8 cellular contexts compared by ENCODE assay signal in the genomic region with DNA sequence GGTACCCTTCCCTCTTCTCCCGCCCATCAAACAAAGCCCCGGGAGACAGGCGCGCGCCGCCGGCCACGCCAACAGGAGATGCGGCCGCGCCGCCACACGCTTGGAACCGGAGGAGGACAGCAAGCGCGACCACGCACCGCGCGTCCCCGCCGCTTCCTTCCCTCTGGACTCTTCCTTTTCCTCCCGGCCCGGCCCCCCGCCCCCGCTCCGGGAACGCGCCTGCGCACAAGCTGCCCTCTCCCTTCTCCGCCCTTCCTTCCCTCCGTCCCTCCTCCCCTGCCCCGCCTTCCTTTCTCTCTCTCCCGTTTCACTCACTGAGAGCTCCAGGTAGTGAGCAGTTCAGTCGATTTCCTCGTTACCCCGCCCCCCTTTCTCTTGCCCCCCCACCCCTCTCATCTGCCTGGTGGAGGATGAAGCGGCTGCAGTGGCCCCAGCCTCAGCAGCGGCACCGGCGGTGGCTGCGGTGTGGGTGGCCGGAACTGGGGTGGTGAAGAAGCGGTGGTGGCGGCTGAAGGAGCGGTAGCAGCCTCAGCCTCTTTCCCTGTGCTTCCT. TPM values are rescaled to one million over a fixed set of nuclear protein-coding genes. Genes with fewer than 3 reads are reported as not detected.
DNase-seq lines count a peak whose midpoint lies in the region; ATAC-seq and TF ChIP-seq lines count a peak whose summit lies in the region.

Gene RASA1, plus strand, starts transcription at position 310 of the 552 bp plus-strand sequence. CDS start 569 bp downstream, outside the sequence.

- WGBS in liver: under 1% methylated on average over 46 of the region's 46 CpGs

- no peak for TF ChIP-seq CTCF in CD4-positive, alpha-beta T cell (IDR thresholded peaks at IDR 0.05)
- no peak for TF ChIP-seq CTCF in liver (IDR thresholded peaks at IDR 0.05; ENCODE audit: low read depth, low read length, missing input control)

- no peaks in the 10 kb centered on the region for H3K36me3 ChIP-seq in liver (ENCODE audit: control insufficient read depth in 4 of 4, insufficient read depth in 3 of 4, low read depth in 1 of 4, low read length in 3 of 4)

- DNase-seq in CD4-positive, alpha-beta T cell: peak; percentile 43 to 75 (median 68)
- DNase-seq in NCI-H82 (lab: John Stamatoyannopoulos, UW): peak; percentile 97
- peak; percentile 94 to 95 for DNase-seq in activated CD4-positive, alpha-beta T cell treated with anti-CD3 and anti-CD28 coated beads, Interleukin-2, amount 50 U/mL, for 48 hours
- peak; percentile 86 to 93 for DNase-seq in dermis microvascular lymphatic vessel endothelial cell (ENCODE audit: low read depth in 2 of 2)
- DNase-seq in stimulated activated CD4-positive, alpha-beta T cell treated with anti-CD3 and anti-CD28 coated beads, Interleukin-4, amount 100 ng/mL, for 1 hour: peak; percentile 84

- H3K27me3 ChIP-seq in CD4-positive, alpha-beta T cell (ENCODE audit: control insufficient read depth, insufficient read depth, low read length): no peaks in the 10 kb centered on the region
- H3K27me3 ChIP-seq in liver (ENCODE audit: control insufficient read depth in 4 of 4, insufficient read depth in 4 of 4, low read length in 3 of 4): no peaks in the 10 kb centered on the region

- TF ChIP-seq RAD21 in liver (IDR thresholded peaks at IDR 0.05): peak in 1 of 2 donors; percentile 24

- H3K4me1 ChIP-seq in liver (ENCODE audit: control insufficient read depth in 4 of 4, insufficient read depth in 4 of 4, low read length in 3 of 4): peaks cover 0 to 19% (median 9%) of the 10 kb centered on the region in 4 donors

- peak; percentile 61 for ATAC-seq in CD4-positive, alpha-beta T cell (ENCODE audit: poor library complexity)
- ATAC-seq in GM19452 (IDR thresholded peaks at IDR 0.05; ENCODE audit: unreplicated experiment) (peak; percentile 46), HG03575 (IDR thresholded peaks at IDR 0.05; ENCODE audit: extremely low read depth, insufficient number of reproducible peaks, low FRiP score, unreplicated experiment) (peak; percentile 25)

- POLR2A ChIA-PET in CD4-positive, alpha-beta T cell (lab: Charles Lee): interaction anchor here (0.5 to 3.7 kb wide), 11 partner anchors 9 to 145 kb away, joined by 3 to 30 read pairs (median 4); partner anchors contain the start of gene CCNH

- peak within 1 kb of the TSS; percentile 77 for H3K27ac ChIP-seq in CD4-positive, alpha-beta T cell (ENCODE audit: low read depth, low read length)
- peak within 1 kb of the TSS; percentile 57 to 82 for H3K27ac ChIP-seq in liver (ENCODE audit: low read depth in 1 of 2, low read length in 2 of 2)

- H3K4me3 ChIP-seq in liver (ENCODE audit: low read depth in 1 of 3, low read length in 3 of 3): peak within 1 kb of the TSS; percentile 91 to 100 (median 98)

- H3K4me1 Mint-ChIP-seq in CD4-positive, alpha-beta T cell (ENCODE audit: low read depth): peaks cover 34% of the 10 kb centered on the region

- H3K4me3 Mint-ChIP-seq in CD4-positive, alpha-beta T cell: peak within 1 kb of the TSS; percentile 93

- H3K27ac Mint-ChIP-seq in CD4-positive, alpha-beta T cell: peak within 1 kb of the TSS; percentile 83

- H3K9ac ChIP-seq in liver (ENCODE audit: low read depth in 1 of 2, low read length in 2 of 2): peak within 1 kb of the TSS; percentile 79 to 92

- CTCF ChIA-PET in CD4-positive, alpha-beta T cell (lab: Charles Lee): interaction anchor here (0.9 to 1.5 kb wide), 4 partner anchors 13 to 133 kb away, joined by 3 to 4 read pairs (median 3); no protein-coding TSS in a partner anchor

- peaks cover 30% of the 10 kb centered on the region for H3K36me3 Mint-ChIP-seq in CD4-positive, alpha-beta T cell (ENCODE audit: low read depth)

- H3K9me3 ChIP-seq in CD4-positive, alpha-beta T cell (ENCODE audit: control insufficient read depth, low read length): no peaks in the 10 kb centered on the region
- no peaks in the 10 kb centered on the region for H3K9me3 ChIP-seq in liver (ENCODE audit: control insufficient read depth in 4 of 4, low read length in 3 of 4)

- no peaks in the 10 kb centered on the region for H3K9me3 Mint-ChIP-seq in CD4-positive, alpha-beta T cell

- H3K27me3 Mint-ChIP-seq in CD4-positive, alpha-beta T cell: no peaks in the 10 kb centered on the region

- intact Hi-C loops in CD4-positive, alpha-beta T cell (cut with DNase I, micrococcal nuclease): loop anchor here (2.0 to 10.0 kb wide), 7 partner anchors 40 to 145 kb away; no protein-coding TSS in a partner anchor

TF ChIP-seq in liver, 16 proteins besides CTCF, POLR2A, EP300 and RAD21:
- TF ChIP-seq RXRA (IDR thresholded peaks at IDR 0.05): no peak
- peak in 1 of 2 donors; percentile 11 for TF ChIP-seq HNF4A (conservative IDR thresholded peaks at IDR 0.05)
- peak; percentile 98 to 100 for TF ChIP-seq EGR1 (IDR thresholded peaks at IDR 0.05; ENCODE audit: low read depth in 2 of 2)
- TF ChIP-seq MAX (IDR thresholded peaks at IDR 0.05): peak; percentile 28
- TF ChIP-seq JUND (IDR thresholded peaks at IDR 0.05): no peak
- peak; percentile 20 for TF ChIP-seq SP1 (IDR thresholded peaks at IDR 0.05)
- TF ChIP-seq HNF4G (IDR thresholded peaks at IDR 0.05): no peak
- TF ChIP-seq, protein P1, sequence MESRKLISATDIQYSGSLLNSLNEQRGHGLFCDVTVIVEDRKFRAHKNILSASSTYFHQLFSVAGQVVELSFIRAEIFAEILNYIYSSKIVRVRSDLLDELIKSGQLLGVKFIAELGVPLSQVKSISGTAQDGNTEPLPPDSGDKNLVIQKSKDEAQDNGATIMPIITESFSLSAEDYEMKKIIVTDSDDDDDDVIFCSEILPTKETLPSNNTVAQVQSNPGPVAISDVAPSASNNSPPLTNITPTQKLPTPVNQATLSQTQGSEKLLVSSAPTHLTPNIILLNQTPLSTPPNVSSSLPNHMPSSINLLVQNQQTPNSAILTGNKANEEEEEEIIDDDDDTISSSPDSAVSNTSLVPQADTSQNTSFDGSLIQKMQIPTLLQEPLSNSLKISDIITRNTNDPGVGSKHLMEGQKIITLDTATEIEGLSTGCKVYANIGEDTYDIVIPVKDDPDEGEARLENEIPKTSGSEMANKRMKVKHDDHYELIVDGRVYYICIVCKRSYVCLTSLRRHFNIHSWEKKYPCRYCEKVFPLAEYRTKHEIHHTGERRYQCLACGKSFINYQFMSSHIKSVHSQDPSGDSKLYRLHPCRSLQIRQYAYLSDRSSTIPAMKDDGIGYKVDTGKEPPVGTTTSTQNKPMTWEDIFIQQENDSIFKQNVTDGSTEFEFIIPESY (IDR thresholded peaks at IDR 0.05): no peak
- TF ChIP-seq FOXA1 (IDR thresholded peaks at IDR 0.05): no peak
- TF ChIP-seq FOXA2 (IDR thresholded peaks at IDR 0.05): no peak
- no peak for TF ChIP-seq NR2F2 (IDR thresholded peaks at IDR 0.05)
- no peak for TF ChIP-seq ATF3 (IDR thresholded peaks at IDR 0.05)
- TF ChIP-seq, protein P2, sequence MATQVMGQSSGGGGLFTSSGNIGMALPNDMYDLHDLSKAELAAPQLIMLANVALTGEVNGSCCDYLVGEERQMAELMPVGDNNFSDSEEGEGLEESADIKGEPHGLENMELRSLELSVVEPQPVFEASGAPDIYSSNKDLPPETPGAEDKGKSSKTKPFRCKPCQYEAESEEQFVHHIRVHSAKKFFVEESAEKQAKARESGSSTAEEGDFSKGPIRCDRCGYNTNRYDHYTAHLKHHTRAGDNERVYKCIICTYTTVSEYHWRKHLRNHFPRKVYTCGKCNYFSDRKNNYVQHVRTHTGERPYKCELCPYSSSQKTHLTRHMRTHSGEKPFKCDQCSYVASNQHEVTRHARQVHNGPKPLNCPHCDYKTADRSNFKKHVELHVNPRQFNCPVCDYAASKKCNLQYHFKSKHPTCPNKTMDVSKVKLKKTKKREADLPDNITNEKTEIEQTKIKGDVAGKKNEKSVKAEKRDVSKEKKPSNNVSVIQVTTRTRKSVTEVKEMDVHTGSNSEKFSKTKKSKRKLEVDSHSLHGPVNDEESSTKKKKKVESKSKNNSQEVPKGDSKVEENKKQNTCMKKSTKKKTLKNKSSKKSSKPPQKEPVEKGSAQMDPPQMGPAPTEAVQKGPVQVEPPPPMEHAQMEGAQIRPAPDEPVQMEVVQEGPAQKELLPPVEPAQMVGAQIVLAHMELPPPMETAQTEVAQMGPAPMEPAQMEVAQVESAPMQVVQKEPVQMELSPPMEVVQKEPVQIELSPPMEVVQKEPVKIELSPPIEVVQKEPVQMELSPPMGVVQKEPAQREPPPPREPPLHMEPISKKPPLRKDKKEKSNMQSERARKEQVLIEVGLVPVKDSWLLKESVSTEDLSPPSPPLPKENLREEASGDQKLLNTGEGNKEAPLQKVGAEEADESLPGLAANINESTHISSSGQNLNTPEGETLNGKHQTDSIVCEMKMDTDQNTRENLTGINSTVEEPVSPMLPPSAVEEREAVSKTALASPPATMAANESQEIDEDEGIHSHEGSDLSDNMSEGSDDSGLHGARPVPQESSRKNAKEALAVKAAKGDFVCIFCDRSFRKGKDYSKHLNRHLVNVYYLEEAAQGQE (IDR thresholded peaks at IDR 0.05): peak; percentile 79
- peak; percentile 63 for TF ChIP-seq TAF1 (conservative IDR thresholded peaks at IDR 0.05)
- no peak for TF ChIP-seq YY1 (IDR thresholded peaks at IDR 0.05)
- TF ChIP-seq GABPA (IDR thresholded peaks at IDR 0.05 in 1 of 2, conservative IDR thresholded peaks at IDR 0.05 in 1 of 2): peak in 1 of 2 donors; percentile 80

RNA-seq across cellular contexts. Expression of gene RASA1, which starts in this region (rescaled TPM):
- total RNA-seq in CD4-positive, alpha-beta T cell: 10 to 100 TPM; 15.1 to 15.4 TPM
- total RNA-seq in dermis microvascular lymphatic vessel endothelial cell (34.1 and 47.5 TPM in 2 replicates), liver (10 to 100 TPM in 1 of 2 donors, 1 to 10 TPM in 1; 8.4 to 18.1 TPM)
- 1 to 10 TPM; 3.7 to 5.6 TPM for polyA plus RNA-seq in liver

Comparison
In these comparisons a context has a peak if more than half of its experiments do, and no peak if none do; other contexts are left out.
1. Peak in every context shown above with its lines: DNase-seq, ATAC-seq, H3K4me3 ChIP-seq and H3K27ac ChIP-seq.